19 cellular contexts compared by ENCODE assay signal in genomic region chr11:20522536-20522935, GRCh38.
"Had no signal": no experiment of that assay in that cellular context is flagged by ENCODE, and none has a peak within 500 bp of the region (broad histone marks: within the 10 kb centered on the region; RNA-seq: fewer than 3 reads in every experiment).

No MANE protein-coding gene starts in this region.

- H3K27ac ChIP-seq: cardiac muscle cell, esophagus squamous epithelium, thyroid gland had no signal

- H3K27ac Mint-ChIP-seq: activated B cell treated with CpG ODN at 0.5 μM for 24 hours; activated CD4-positive, alpha-beta memory T cell treated with anti-CD3 and anti-CD28 coated beads for 36 hours; activated CD8-positive, alpha-beta memory T cell treated with anti-CD3 and anti-CD28 coated beads, Interleukin-2, amount 10 ng/mL, durations not matched to agents 7 days and 5 days; activated naive CD8-positive, alpha-beta T cell; dendritic cell treated with granulocyte-macrophage colony-stimulating factor and Interleukin-4, amounts not matched to agents 40 ng/mL and 50 ng/mL, for 4 days; nephron; progenitor cell of endocrine pancreas had no signal

- H3K4me3 Mint-ChIP-seq: activated B cell treated with CpG ODN at 0.5 μM for 24 hours; activated CD4-positive, alpha-beta memory T cell treated with anti-CD3 and anti-CD28 coated beads for 36 hours; activated CD8-positive, alpha-beta memory T cell treated with anti-CD3 and anti-CD28 coated beads, Interleukin-2, amount 10 ng/mL, durations not matched to agents 7 days and 5 days; activated naive CD8-positive, alpha-beta T cell; dendritic cell treated with granulocyte-macrophage colony-stimulating factor and Interleukin-4, amounts not matched to agents 40 ng/mL and 50 ng/mL, for 4 days; nephron had no signal

- H3K36me3 Mint-ChIP-seq: activated CD4-positive, alpha-beta memory T cell treated with anti-CD3 and anti-CD28 coated beads for 36 hours; activated CD8-positive, alpha-beta memory T cell treated with anti-CD3 and anti-CD28 coated beads, Interleukin-2, amount 10 ng/mL, durations not matched to agents 7 days and 5 days; activated naive CD8-positive, alpha-beta T cell had no signal

- H3K4me3 ChIP-seq: cardiac muscle cell, esophagus squamous epithelium, lung, thyroid gland had no signal

- H3K27me3 ChIP-seq: cardiac muscle cell, esophagus squamous epithelium, thyroid gland had no signal

- H3K9me3 ChIP-seq: esophagus squamous epithelium, thyroid gland had no signal

- H3K4me1 Mint-ChIP-seq: activated B cell treated with CpG ODN at 0.5 μM for 24 hours; activated CD8-positive, alpha-beta memory T cell treated with anti-CD3 and anti-CD28 coated beads, Interleukin-2, amount 10 ng/mL, durations not matched to agents 7 days and 5 days; nephron had no signal

- H3K4me1 ChIP-seq: esophagus squamous epithelium, thyroid gland had no signal

- H3K9me3 Mint-ChIP-seq: activated B cell treated with CpG ODN at 0.5 μM for 24 hours; activated CD4-positive, alpha-beta memory T cell treated with anti-CD3 and anti-CD28 coated beads for 36 hours; dendritic cell treated with granulocyte-macrophage colony-stimulating factor and Interleukin-4, amounts not matched to agents 40 ng/mL and 50 ng/mL, for 4 days; nephron had no signal

- FAIRE-seq: keratinocyte had no signal

- H3K27me3 Mint-ChIP-seq: dendritic cell treated with granulocyte-macrophage colony-stimulating factor and Interleukin-4, amounts not matched to agents 40 ng/mL and 50 ng/mL, for 4 days; progenitor cell of endocrine pancreas had no signal

- DNase-seq: activated B cell treated with CpG ODN at 0.5 μM for 24 hours; activated CD4-positive, alpha-beta memory T cell treated with anti-CD3 and anti-CD28 coated beads for 36 hours; activated CD4-positive, alpha-beta T cell treated with anti-CD3 and anti-CD28 coated beads for 4 hours; activated CD8-positive, alpha-beta memory T cell treated with anti-CD3 and anti-CD28 coated beads, Interleukin-2, amount 10 ng/mL, durations not matched to agents 7 days and 5 days; amniotic stem cell; effector memory CD4-positive, alpha-beta T cell; esophagus squamous epithelium; midbrain; stimulated activated CD4-positive, alpha-beta T cell treated with anti-CD3 and anti-CD28 coated beads, Interleukin-12 subunit alpha, Interleukin-12 subunit beta, amount 100 ng/mL, for 4 hours; stimulated activated CD4-positive, alpha-beta T cell treated with anti-CD3 and anti-CD28 coated beads, Interleukin-1b, Interleukin-23, amount 100 ng/mL, for 48 hours; stimulated activated naive CD4-positive, alpha-beta T cell treated with Interleukin-2 at 50 U/mL for 16 hours; thyroid gland had no signal

- H3K36me3 ChIP-seq: cardiac muscle cell, esophagus squamous epithelium, thyroid gland had no signal

- ATAC-seq: activated CD8-positive, alpha-beta memory T cell treated with anti-CD3 and anti-CD28 coated beads, Interleukin-2, amount 10 ng/mL, durations not matched to agents 7 days and 5 days had no signal
